1 cellular context compared by ENCODE assay signal in genomic region chr2:41847744-41848441, GRCh38.
TF ChIP-seq lines count a peak whose summit lies in the region.

No MANE protein-coding gene starts in this region.

TF ChIP-seq in HepG2, 621 proteins besides CTCF, POLR2A, EP300 and RAD21 (continued from another document and continues in another):
- TF ChIP-seq REST (IDR thresholded peaks at IDR 0.05; ENCODE audit: borderline replicate concordance in 1 of 2, low read depth in 1 of 2, low read length in 2 of 2) (peak in 1 of 2 experiments; percentile 82; a peak in 2 of 4 replicates), GLI4 (CRISPR knock-in tag; IDR thresholded peaks at IDR 0.05; ENCODE audit: borderline replicate concordance) (no peak), MXD3 (CRISPR knock-in tag; IDR thresholded peaks at IDR 0.05) (no peak), ZNF576 (CRISPR knock-in tag; IDR thresholded peaks at IDR 0.05) (no peak), NBN (conservative IDR thresholded peaks at IDR 0.05) (no peak), PRPF4 (IDR thresholded peaks at IDR 0.05; ENCODE audit: low read depth, low read length, poor library complexity, severe bottlenecking) (no peak), HOMEZ (CRISPR knock-in tag; IDR thresholded peaks at IDR 0.05; ENCODE audit: low read depth) (peak; percentile 89), U2AF1 (optimal IDR thresholded peaks at IDR 0.05; ENCODE audit: low read depth, low read length) (no peak), MED1 (CRISPR knock-in tag; IDR thresholded peaks at IDR 0.05) (peak; percentile 95), ZNF572 (CRISPR knock-in tag; IDR thresholded peaks at IDR 0.05) (no peak), HMGXB4 (CRISPR knock-in tag; IDR thresholded peaks at IDR 0.05; ENCODE audit: borderline replicate concordance in 1 of 2, low read depth in 1 of 2) (peak; percentile 35 to 58; a peak in 1 of 4 replicates), ZNF574 (CRISPR knock-in tag; IDR thresholded peaks at IDR 0.05) (peak; percentile 78), E2F1 (CRISPR knock-in tag; IDR thresholded peaks at IDR 0.05) (peak; percentile 43; the same call in 1 of the 2 replicates), CBX5 (CRISPR knock-in tag; IDR thresholded peaks at IDR 0.05; ENCODE audit: borderline replicate concordance) (peak; percentile 92; the same call in 1 of the 2 replicates), SMAD9 (CRISPR knock-in tag; IDR thresholded peaks at IDR 0.05) (no peak), ZNF556 (CRISPR knock-in tag; IDR thresholded peaks at IDR 0.05; ENCODE audit: borderline replicate concordance) (peak; percentile 91; the same call in 1 of the 2 replicates), STAT6 (CRISPR knock-in tag; IDR thresholded peaks at IDR 0.05; ENCODE audit: borderline replicate concordance) (peak; percentile 49; the same call in 1 of the 2 replicates), ZNF292 (CRISPR knock-in tag; IDR thresholded peaks at IDR 0.05; ENCODE audit: borderline replicate concordance, low read depth) (peak; percentile 77), ZNF329 (CRISPR knock-in tag; IDR thresholded peaks at IDR 0.05; ENCODE audit: low read depth) (0 out of 2 replicates have a peak, but pooled peaks have one; percentile 25), THAP8 (CRISPR knock-in tag; IDR thresholded peaks at IDR 0.05; ENCODE audit: borderline replicate concordance) (no peak), RARG (CRISPR knock-in tag; IDR thresholded peaks at IDR 0.05; ENCODE audit: low read depth) (no peak), ZNF33A (CRISPR knock-in tag; IDR thresholded peaks at IDR 0.05; ENCODE audit: borderline replicate concordance) (no peak), AFF4 (CRISPR knock-in tag; IDR thresholded peaks at IDR 0.05) (no peak), ZNF703 (CRISPR knock-in tag; IDR thresholded peaks at IDR 0.05; ENCODE audit: borderline replicate concordance) (peak; percentile 50; the same call in 1 of the 2 replicates), MBNL3 (CRISPR knock-in tag; conservative IDR thresholded peaks at IDR 0.05) (no peak), RNF219 (CRISPR knock-in tag; IDR thresholded peaks at IDR 0.05) (no peak), SRSF4 (IDR thresholded peaks at IDR 0.05; ENCODE audit: low read depth, low read length, poor library complexity, severe bottlenecking) (no peak), TBL1XR1 (IDR thresholded peaks at IDR 0.05; ENCODE audit: borderline replicate concordance, low read length, partially characterized antibody) (peak; percentile 93), CC2D1A (CRISPR knock-in tag; IDR thresholded peaks at IDR 0.05) (no peak), CBFB (CRISPR knock-in tag; IDR thresholded peaks at IDR 0.05) (0 out of 2 replicates have a peak, but pooled peaks have one; percentile 41)
